9 cellular contexts compared by ENCODE assay signal in the genomic region with DNA sequence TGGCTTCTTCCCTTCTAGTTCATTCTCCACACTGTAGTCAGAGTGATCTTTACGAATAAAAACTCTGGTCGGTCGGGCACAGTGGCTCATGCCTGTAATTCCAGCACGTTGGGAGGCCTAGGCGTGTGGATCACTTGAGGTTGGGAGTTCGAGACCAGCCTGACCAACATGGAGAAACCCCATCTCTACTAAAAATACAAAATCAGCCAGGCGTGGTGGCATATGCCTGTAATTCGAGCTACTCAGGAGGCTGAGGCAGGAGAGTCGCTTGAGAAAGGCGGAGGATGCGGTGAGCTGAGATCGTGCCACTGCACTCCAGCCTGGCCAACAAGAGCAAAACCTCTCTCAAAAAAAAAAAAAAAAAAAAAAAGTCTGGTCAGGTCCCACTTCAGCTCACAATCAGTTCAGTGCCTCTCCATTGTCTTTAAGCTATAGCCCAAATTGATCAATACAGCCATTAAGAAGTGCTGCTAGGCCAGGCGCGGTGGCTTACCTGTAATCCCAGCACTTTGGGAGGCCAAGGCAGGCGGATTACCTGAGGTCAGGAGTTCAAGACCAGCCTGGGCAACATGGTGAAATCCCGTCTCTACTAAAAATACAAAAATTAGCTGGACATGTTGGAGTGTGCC. TPM values are rescaled to one million over a fixed set of nuclear protein-coding genes. Genes with fewer than 3 reads are reported as not detected.
"Had no signal": no experiment of that assay in that cellular context is flagged by ENCODE, and none has a peak within 500 bp of the region (broad histone marks: within the 10 kb centered on the region; RNA-seq: fewer than 3 reads in every experiment).

No MANE protein-coding gene starts in this region.

RNA-seq across cellular contexts. Expression of gene TEX54, which starts 29.0 kb away (rescaled TPM):
- total RNA-seq: esophagus mucosa, glomerular endothelial cell, lung microvascular endothelial cell, mucosa of gallbladder, natural killer cell, omental fat pad, suprapubic skin, upper lobe of right lung had no signal
- polyA plus RNA-seq: sigmoid colon had no signal
